15 cellular contexts compared by ENCODE assay signal in genomic region chr2:144424559-144425240, GRCh38.
DNase-seq lines count a peak whose midpoint lies in the region; ATAC-seq lines count a peak whose summit lies in the region.
"Had no signal": no experiment of that assay in that cellular context is flagged by ENCODE, and none has a peak within 500 bp of the region (broad histone marks: within the 10 kb centered on the region; RNA-seq: fewer than 3 reads in every experiment).

No MANE protein-coding gene starts in this region.

- DNase-seq in activated T-cell treated with anti-CD3 and anti-CD28 coated beads, Interleukin-2, amount 50 U/mL, for 48 hours: peak; percentile 36 to 41
- no peak for DNase-seq in activated T-cell treated with anti-CD3 and anti-CD28 coated beads, Interleukin-2, amount 50 U/mL, for 1 hour
- DNase-seq in activated naive CD8-positive, alpha-beta T cell treated with anti-CD3 and anti-CD28 coated beads for 36 hours: peak; percentile 18
- no peak for DNase-seq in natural killer cell treated with Interleukin-12 subunit alpha and Interleukin-12 subunit beta and Interleukin-15 and Interleukin-18, amount 100 ng/mL, for 72 hours (ENCODE audit: low spot score)
- peak in 3 of 49 donors; percentile 28 to 57 (median 34) for DNase-seq in substantia nigra (lab: John Stamatoyannopoulos, UW)
- DNase-seq in mesenteric fat pad (ENCODE audit: low spot score): no peak
- DNase-seq: dermis blood vessel endothelial cell, NCI-H1092 treated with DMSO at 0.1 percent for 48 hours, NCI-H446, Peyer's patch, uterus had no signal

- H3K27me3 Mint-ChIP-seq in activated naive CD8-positive, alpha-beta T cell treated with anti-CD3 and anti-CD28 coated beads for 36 hours: no peaks in the 10 kb centered on the region
- H3K27me3 Mint-ChIP-seq in natural killer cell treated with Interleukin-12 subunit alpha and Interleukin-12 subunit beta and Interleukin-15 and Interleukin-18, amount 100 ng/mL, for 72 hours: no peaks in the 10 kb centered on the region

- no peak overlapping the region for H3K4me3 Mint-ChIP-seq in activated naive CD8-positive, alpha-beta T cell treated with anti-CD3 and anti-CD28 coated beads for 36 hours
- peak overlapping the region; percentile 47 for H3K4me3 Mint-ChIP-seq in natural killer cell treated with Interleukin-12 subunit alpha and Interleukin-12 subunit beta and Interleukin-15 and Interleukin-18, amount 100 ng/mL, for 72 hours
- H3K4me3 Mint-ChIP-seq: T-helper 1 cell treated with Interleukin-12 subunit alpha and Interleukin-12 subunit beta and Interleukin-4 antibody, amounts not matched to agents 30 μg/mL and 1 μg/mL, for 36 hours had no signal

- H3K36me3 Mint-ChIP-seq in activated naive CD8-positive, alpha-beta T cell treated with anti-CD3 and anti-CD28 coated beads for 36 hours: peaks cover 8% of the 10 kb centered on the region
- H3K36me3 Mint-ChIP-seq in natural killer cell treated with Interleukin-12 subunit alpha and Interleukin-12 subunit beta and Interleukin-15 and Interleukin-18, amount 100 ng/mL, for 72 hours: peaks cover 51% of the 10 kb centered on the region

- peaks cover 19% of the 10 kb centered on the region for H3K4me1 Mint-ChIP-seq in activated naive CD8-positive, alpha-beta T cell treated with anti-CD3 and anti-CD28 coated beads for 36 hours
- H3K4me1 Mint-ChIP-seq in natural killer cell treated with Interleukin-12 subunit alpha and Interleukin-12 subunit beta and Interleukin-15 and Interleukin-18, amount 100 ng/mL, for 72 hours (ENCODE audit: low read depth in 2 of 2): peaks cover 50 to 67% of the 10 kb centered on the region in 2 donors

- H3K27ac ChIP-seq in substantia nigra (ENCODE audit: low read depth, low read length, poor library complexity, severe bottlenecking): peak overlapping the region; percentile 81
- H3K27ac ChIP-seq: uterus had no signal

- H3K9me3 Mint-ChIP-seq in activated naive CD8-positive, alpha-beta T cell treated with anti-CD3 and anti-CD28 coated beads for 36 hours: no peaks in the 10 kb centered on the region
- H3K9me3 Mint-ChIP-seq in natural killer cell treated with Interleukin-12 subunit alpha and Interleukin-12 subunit beta and Interleukin-15 and Interleukin-18, amount 100 ng/mL, for 72 hours: no peaks in the 10 kb centered on the region
- H3K9me3 Mint-ChIP-seq: T-helper 1 cell treated with Interleukin-12 subunit alpha and Interleukin-12 subunit beta and Interleukin-4 antibody, amounts not matched to agents 30 μg/mL and 1 μg/mL, for 36 hours had no signal

- peak overlapping the region; percentile 32 for H3K27ac Mint-ChIP-seq in activated naive CD8-positive, alpha-beta T cell treated with anti-CD3 and anti-CD28 coated beads for 36 hours
- H3K27ac Mint-ChIP-seq in natural killer cell treated with Interleukin-12 subunit alpha and Interleukin-12 subunit beta and Interleukin-15 and Interleukin-18, amount 100 ng/mL, for 72 hours: no peak overlapping the region
- H3K27ac Mint-ChIP-seq: T-helper 1 cell treated with Interleukin-12 subunit alpha and Interleukin-12 subunit beta and Interleukin-4 antibody, amounts not matched to agents 30 μg/mL and 1 μg/mL, for 36 hours had no signal

- ATAC-seq in natural killer cell treated with Interleukin-12 subunit alpha and Interleukin-12 subunit beta and Interleukin-15 and Interleukin-18, amount 100 ng/mL, for 72 hours: peak in 1 of 2 donors; percentile 50
- no peak for ATAC-seq in GM21825 (IDR thresholded peaks at IDR 0.05; ENCODE audit: unreplicated experiment)
- no peak for ATAC-seq in GM18868 (IDR thresholded peaks at IDR 0.05; ENCODE audit: unreplicated experiment)
- ATAC-seq: HepG2 had no signal

Comparison
In these comparisons a context has a peak if more than half of its experiments do, and no peak if none do; other contexts are left out.
1. DNase-seq: peak in activated T-cell treated with anti-CD3 and anti-CD28 coated beads, Interleukin-2, amount 50 U/mL, for 48 hours (2 of 2) and activated naive CD8-positive, alpha-beta T cell treated with anti-CD3 and anti-CD28 coated beads for 36 hours (single experiment); none in activated T-cell treated with anti-CD3 and anti-CD28 coated beads, Interleukin-2, amount 50 U/mL, for 1 hour (single experiment), natural killer cell treated with Interleukin-12 subunit alpha and Interleukin-12 subunit beta and Interleukin-15 and Interleukin-18, amount 100 ng/mL, for 72 hours (single experiment) and mesenteric fat pad (single experiment).